In genomic region chr13:112617754-112618375, GRCh38 we compare ENCODE assay signal across 20 cellular contexts. TPM values are rescaled to one million over a fixed set of nuclear protein-coding genes. Genes with fewer than 3 reads are reported as not detected.
DNase-seq lines count a peak whose midpoint lies in the region; ATAC-seq, FAIRE-seq and TF ChIP-seq lines count a peak whose summit lies in the region.
"Had no signal": no experiment of that assay in that cellular context is flagged by ENCODE, and none has a peak within 500 bp of the region (broad histone marks: within the 10 kb centered on the region; RNA-seq: fewer than 3 reads in every experiment).

No MANE protein-coding gene starts in this region.

- H3K79me2 ChIP-seq in H1 (ENCODE audit: control insufficient read depth in 1 of 2, insufficient read depth in 2 of 2, low read length in 2 of 2) = no peaks in the 10 kb centered on the region
- H3K79me2 ChIP-seq in neural progenitor cell (ENCODE audit: low read depth) = no peaks in the 10 kb centered on the region

- WGBS in H1 (ENCODE audit: extremely low coverage in 1 of 2, insufficient coverage in 1 of 2, insufficient read length in 1 of 2, insufficient replicate concordance in 2 of 2, low coverage in 1 of 2, low lambda C conversion rate in 2 of 2, missing lambda C conversion rate in 1 of 2), 2 experiments = 88% methylated on average over 18 of the region's 18 CpGs; no CpG with 5 or more reads in 1 of the 2 experiments
- 75 to 95% (median 88%) methylated on average over 16 to 18 of the region's 18 CpGs for WGBS in spleen, 5 donors

- peaks cover 4% of the 10 kb centered on the region for H3F3A ChIP-seq in neural progenitor cell (ENCODE audit: low read depth)

- TF ChIP-seq CTCF in colonic mucosa (IDR thresholded peaks at IDR 0.05) (no peak), H1 (IDR thresholded peaks at IDR 0.05; ENCODE audit: control extremely low read depth in 1 of 3, insufficient read depth in 1 of 3, low read depth in 1 of 3, low read length in 3 of 3) (no peak), neural progenitor cell (IDR thresholded peaks at IDR 0.05) (no peak), spleen (IDR thresholded peaks at IDR 0.05 in 8 of 11, conservative IDR thresholded peaks at IDR 0.05 in 3 of 11) (no peak)

- H2BK20ac ChIP-seq in H1 (ENCODE audit: low read length) = no peak overlapping the region

- H2AK5ac ChIP-seq in H1 (ENCODE audit: low read depth, low read length) = no peak overlapping the region

- peak overlapping the region; percentile 69 for H3K27ac Mint-ChIP-seq in neural progenitor cell
- H3K27ac Mint-ChIP-seq: CD4-positive, alpha-beta T cell; IgD-negative memory B cell had no signal

- no peak overlapping the region for H2AFZ ChIP-seq in H1 (ENCODE audit: low read length)
- no peak overlapping the region for H2AFZ ChIP-seq in neural progenitor cell (replicated peaks)
- H2AFZ ChIP-seq: GM23248 had no signal

- peaks cover 5% of the 10 kb centered on the region for H3K4me1 Mint-ChIP-seq in neural progenitor cell

- no peak overlapping the region for H3K27ac ChIP-seq in colonic mucosa
- H3K27ac ChIP-seq in H1 (ENCODE audit: low read depth, low read length) = no peak overlapping the region
- no peak overlapping the region for H3K27ac ChIP-seq in neural progenitor cell
- H3K27ac ChIP-seq in spleen = no peak overlapping the region
- H3K27ac ChIP-seq: C4-2B, GM23248, HL-60 had no signal

- H3K4me3 Mint-ChIP-seq in neural progenitor cell = no peak overlapping the region
- H3K4me3 Mint-ChIP-seq: CD4-positive, alpha-beta T cell; IgD-negative memory B cell had no signal

- TF ChIP-seq POLR2A in H1 (IDR thresholded peaks at IDR 0.05; ENCODE audit: control extremely low read depth in 1 of 2, low read depth in 2 of 2, low read length in 2 of 2) (no peak), spleen (IDR thresholded peaks at IDR 0.05) (no peak)

- H3K9me3 Mint-ChIP-seq in neural progenitor cell = no peaks in the 10 kb centered on the region
- H3K9me3 Mint-ChIP-seq: CD4-positive, alpha-beta T cell had no signal

- TF ChIP-seq EP300 in H1 (IDR thresholded peaks at IDR 0.05; ENCODE audit: borderline replicate concordance in 1 of 2, low read depth in 2 of 2, low read length in 2 of 2) = no peak

- H3K36me3 Mint-ChIP-seq in neural progenitor cell = no peaks in the 10 kb centered on the region
- H3K36me3 Mint-ChIP-seq: IgD-negative memory B cell had no signal

- no peak overlapping the region for H3K56ac ChIP-seq in H1 (replicated peaks; ENCODE audit: insufficient read length, low read depth, low read length)

- POLR2A ChIA-PET in H1 (lab: Charles Lee; ENCODE audit: partially characterized antibody) = interaction anchor here (1.3 kb wide), 1 partner anchor 12 kb away, joined by 3 read pairs; no protein-coding TSS in a partner anchor

- H3K18ac ChIP-seq in H1 (ENCODE audit: extremely low read depth, low read length) = no peak overlapping the region

- CTCF ChIA-PET in H1 (lab: Charles Lee; ENCODE audit: partially characterized antibody) = interaction anchor here (0.8 to 2.1 kb wide), 8 partner anchors 9 to 220 kb away, joined by 3 to 9 read pairs (median 4); no protein-coding TSS in a partner anchor

- no peak overlapping the region for H4K8ac ChIP-seq in H1 (ENCODE audit: extremely low read depth, insufficient read depth, low read length)

- no peak overlapping the region for H3K4me2 ChIP-seq in H1 (ENCODE audit: insufficient read depth in 1 of 2, low read depth in 2 of 2, low read length in 2 of 2)
- no peak overlapping the region for H3K4me2 ChIP-seq in neural progenitor cell

- H4K5ac ChIP-seq in H1 (ENCODE audit: insufficient read length, low read depth, low read length) = no peak overlapping the region

- H3K4me1 ChIP-seq in colonic mucosa (no peaks in the 10 kb centered on the region), H1 (replicated peaks in 1 of 4; ENCODE audit: control insufficient read depth in 3 of 4, insufficient read depth in 4 of 4, low read length in 3 of 4) (no peaks in the 10 kb centered on the region), neural progenitor cell (no peaks in the 10 kb centered on the region), spleen (peaks cover 0 to 4% (median 0%) of the 10 kb centered on the region in 6 donors)

- H3K79me1 ChIP-seq in H1 (ENCODE audit: low read depth, low read length) = no peaks in the 10 kb centered on the region

- H4K91ac ChIP-seq in H1 (replicated peaks; ENCODE audit: insufficient read length, low read length) = no peak overlapping the region

- ATAC-seq in HG03469 (IDR thresholded peaks at IDR 0.05; ENCODE audit: unreplicated experiment) = no peak

- peak overlapping the region; percentile 28; the same call in 1 of the 2 replicates for H2BK12ac ChIP-seq in H1 (ENCODE audit: low read depth, low read length)

- no peak overlapping the region for H3K14ac ChIP-seq in H1 (ENCODE audit: insufficient read length)

- TF ChIP-seq RAD21 in H1 (IDR thresholded peaks at IDR 0.05 in 1 of 2, conservative IDR thresholded peaks at IDR 0.05 in 1 of 2; ENCODE audit: low read depth in 2 of 2, low read length in 2 of 2) = no peak

- H2BK120ac ChIP-seq in H1 (replicated peaks; ENCODE audit: low read depth, low read length) = no peak overlapping the region

- no peak for FAIRE-seq in H1 (lab: Jason Lieb, UNC)
- FAIRE-seq: D721Med, GM12892, GM18507, HTR-8/SVneo had no signal

- peaks cover 7% of the 10 kb centered on the region for H3K27me3 Mint-ChIP-seq in neural progenitor cell (ENCODE audit: insufficient read depth, low read depth)

- no peaks in the 10 kb centered on the region for H3K9me3 ChIP-seq in colonic mucosa
- no peaks in the 10 kb centered on the region for H3K9me3 ChIP-seq in H1 (ENCODE audit: insufficient read depth in 2 of 2, low read depth in 1 of 2, low read length in 1 of 2)
- H3K9me3 ChIP-seq in neural progenitor cell (ENCODE audit: low read depth) = no peaks in the 10 kb centered on the region
- no peaks in the 10 kb centered on the region for H3K9me3 ChIP-seq in spleen
- H3K9me3 ChIP-seq: Caco-2 had no signal

- no peak overlapping the region for H3K23ac ChIP-seq in H1 (ENCODE audit: insufficient read length)

- no peak overlapping the region for H2BK15ac ChIP-seq in H1 (ENCODE audit: low read length)

- no peak overlapping the region for H3K4ac ChIP-seq in H1 (replicated peaks; ENCODE audit: insufficient read length, low read depth, low read length)

- intact Hi-C loops in colonic mucosa (cut with DNase I) (no loop called here), spleen (cut with DNase I; ENCODE audit: low total_unique reads) (no loop called here)

- H3K27me3 ChIP-seq in colonic mucosa (no peaks in the 10 kb centered on the region), H1 (replicated peaks in 1 of 4; ENCODE audit: control insufficient read depth in 3 of 4, extremely low read depth in 1 of 4, insufficient read depth in 3 of 4, low read length in 3 of 4) (no peaks in the 10 kb centered on the region; a peak in 1 of 7 replicates), neural progenitor cell (peaks cover 9% of the 10 kb centered on the region), spleen (replicated peaks in 1 of 7) (peaks cover 0 to 44% (median 0%) of the 10 kb centered on the region in 7 donors)

- H3K4me3 ChIP-seq in colonic mucosa (no peak overlapping the region), H1 (ENCODE audit: extremely low read depth in 1 of 4, insufficient read depth in 2 of 4, low read depth in 3 of 4, low read length in 4 of 4) (no peak overlapping the region), neural progenitor cell (no peak overlapping the region), spleen (no peak overlapping the region)
- H3K4me3 ChIP-seq: GM23248 had no signal

- H4K20me1 ChIP-seq in H1 (replicated peaks in 1 of 2; ENCODE audit: control insufficient read depth in 1 of 2, insufficient read depth in 2 of 2, low read length in 2 of 2) (no peaks in the 10 kb centered on the region), neural progenitor cell (ENCODE audit: low read depth) (no peaks in the 10 kb centered on the region)

- no peak overlapping the region for H2BK5ac ChIP-seq in H1 (ENCODE audit: low read depth, low read length)

- H3K23me2 ChIP-seq in H1 (ENCODE audit: low read depth, low read length) = no peaks in the 10 kb centered on the region

- DNase-seq in colonic mucosa = peak; percentile 15
- peak in 1 of 2 experiments; percentile 32 for DNase-seq in H1 (ENCODE audit: low read depth in 1 of 2, low spot score in 2 of 2)
- no peak for DNase-seq in neural progenitor cell (ENCODE audit: low spot score)
- peak; percentile 57 for DNase-seq in spleen
- no peak for DNase-seq in stimulated activated CD4-positive, alpha-beta T cell treated with anti-CD3 and anti-CD28 coated beads, Interleukin-4, amount 100 ng/mL, for 24 hours
- no peak for DNase-seq in NCI-H1417 (lab: John Stamatoyannopoulos, UW)
- DNase-seq in HPDE6-E6E7 (ENCODE audit: extremely low spot score) = no peak
- DNase-seq: ACHN; Caco-2; CD4-positive, alpha-beta T cell; GM23248; HCEC 1CT had no signal

- H3K9ac ChIP-seq in colonic mucosa (ENCODE audit: low read depth in 2 of 2, low read length in 2 of 2) (no peak overlapping the region), H1 (replicated peaks in 1 of 4; ENCODE audit: extremely low read depth in 1 of 4, low read depth in 3 of 4, low read length in 3 of 4) (no peak overlapping the region), neural progenitor cell (no peak overlapping the region)
- H3K9ac ChIP-seq: GM23248 had no signal

- H3K36me3 ChIP-seq in colonic mucosa (no peaks in the 10 kb centered on the region), H1 (ENCODE audit: control insufficient read depth in 2 of 4, insufficient read depth in 4 of 4, low read length in 3 of 4) (no peaks in the 10 kb centered on the region), neural progenitor cell (no peaks in the 10 kb centered on the region), spleen (no peaks in the 10 kb centered on the region)

TF ChIP-seq in H1, 55 proteins besides CTCF, POLR2A, EP300 and RAD21 (continues in another document):
- TF ChIP-seq BACH1 (IDR thresholded peaks at IDR 0.05; ENCODE audit: low read length) = no peak
- no peak for TF ChIP-seq SIRT6 (IDR thresholded peaks at IDR 0.05; ENCODE audit: low read length)
- TF ChIP-seq RXRA (IDR thresholded peaks at IDR 0.05; ENCODE audit: insufficient read depth, low read depth, low read length) = no peak
- no peak for TF ChIP-seq TCF12 (IDR thresholded peaks at IDR 0.05; ENCODE audit: low read depth, low read length)
- no peak for TF ChIP-seq SIX5 (IDR thresholded peaks at IDR 0.05; ENCODE audit: low read depth, low read length)

RNA-seq across cellular contexts. Expression of gene TUBGCP3, which starts 29.9 kb away (rescaled TPM):
- total RNA-seq in colonic mucosa (10 to 100 TPM; 24.9 to 39.4 TPM), neural progenitor cell (ENCODE audit: low replicate concordance) (33.6 and 34.6 TPM in 2 replicates), spleen (10 to 100 TPM; 35.3 to 69.8 (median 55.1) TPM)
- 31.7 and 35.8 TPM in 2 replicates for total RNA-seq in H1 (2021; fragmentation: NEBNext Ultra II Directional; extraction: Animal tissue kit (Norgen Biotek cat#: 25700))
- polyA plus RNA-seq in H1 (2011; rRNA removed) (27.0 and 38.0 TPM in 2 replicates), spleen (10 to 100 TPM in 2 of 3 donors, 1 to 10 TPM in 1; 9.1 to 14.9 (median 11.3) TPM)
- 33.1 TPM for polyA plus RNA-seq in H1 (2011; cell fraction: cytosol; rRNA removed)
- polyA plus RNA-seq in H1 (2011; cell fraction: nucleus; rRNA removed) = 51.5 TPM
- polyA plus RNA-seq in H1 (2012, experiment 1 of 2) = 19.6 to 23.2 TPM (median 21.4 TPM) in 4 replicates
- 3.8 TPM for polyA plus RNA-seq in H1 (2012, experiment 2 of 2)
- 14.6 TPM for polyA plus RNA-seq in H1 (2013, experiment 1 of 2)
- polyA plus RNA-seq in H1 (2013, experiment 2 of 2) = 16.1 TPM
- polyA minus RNA-seq in H1 (2011; rRNA and poly(A)+ RNA removed) = 46.5 and 47.2 TPM in 2 replicates
- 17.2 TPM for polyA minus RNA-seq in H1 (2011; cell fraction: cytosol; rRNA and poly(A)+ RNA removed)
- polyA minus RNA-seq in H1 (2011; cell fraction: nucleus; rRNA and poly(A)+ RNA removed) = 79.7 TPM

Comparison
In these comparisons a context has a peak if more than half of its experiments do, and no peak if none do; other contexts are left out.
1. DNase-seq: peak in colonic mucosa (single experiment) and spleen (single experiment); none in neural progenitor cell (single experiment), stimulated activated CD4-positive, alpha-beta T cell treated with anti-CD3 and anti-CD28 coated beads, Interleukin-4, amount 100 ng/mL, for 24 hours (single experiment), NCI-H1417 (0 of 3) and HPDE6-E6E7 (single experiment).